ENCODE assay signal across 17 cellular contexts in the genomic region with DNA sequence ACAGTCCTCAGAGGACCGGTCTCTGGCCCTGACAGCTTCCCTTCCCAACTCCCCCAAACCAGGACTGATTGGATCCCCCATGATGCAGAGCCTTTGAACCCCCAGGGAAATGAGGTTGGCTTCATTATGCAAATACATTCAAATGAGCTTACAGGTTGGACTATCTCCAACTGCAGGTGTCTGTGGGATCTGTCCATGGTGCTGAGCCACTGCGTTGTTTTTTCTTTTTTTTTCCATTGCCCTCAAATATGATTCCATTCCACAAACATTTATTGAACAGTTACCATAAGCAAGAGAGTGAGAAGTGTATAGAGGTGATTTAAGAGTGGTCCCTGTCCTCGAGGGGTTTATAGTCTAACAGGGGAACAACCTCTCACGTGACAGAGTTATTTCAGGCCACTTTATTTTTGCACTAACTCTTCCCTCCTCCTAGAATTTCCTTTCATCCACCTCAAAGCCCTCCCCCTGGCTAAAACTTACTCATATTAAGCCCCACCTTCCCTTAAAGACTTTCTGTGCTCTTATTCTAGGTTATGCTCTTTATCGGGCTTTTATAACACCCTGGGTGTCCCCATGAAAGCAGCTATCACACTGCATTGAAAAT. TPM values are rescaled to one million over a fixed set of nuclear protein-coding genes. Genes with fewer than 3 reads are reported as not detected.
DNase-seq lines count a peak whose midpoint lies in the region; ATAC-seq and TF ChIP-seq lines count a peak whose summit lies in the region.
"Had no signal": no experiment of that assay in that cellular context is flagged by ENCODE, and none has a peak within 500 bp of the region (broad histone marks: within the 10 kb centered on the region; RNA-seq: fewer than 3 reads in every experiment).

No MANE protein-coding gene starts in this region.

- no peak overlapping the region for H3K4me2 ChIP-seq in GM23248 (ENCODE audit: unreplicated experiment)

- H3K27ac ChIP-seq in GM23248: no peak overlapping the region
- H3K27ac ChIP-seq: spleen had no signal

- no peaks in the 10 kb centered on the region for H3K4me1 ChIP-seq in GM23248 (ENCODE audit: insufficient read depth)
- H3K4me1 ChIP-seq: spleen had no signal

- H3K4me3 ChIP-seq in GM23248 (no peak overlapping the region), fibroblast of the aortic adventitia (ENCODE audit: low read depth, low read length) (no peak overlapping the region)
- no peak overlapping the region for H3K4me3 ChIP-seq in Jurkat, Clone E6-1 (ENCODE audit: low read length)
- H3K4me3 ChIP-seq: spleen had no signal

- no peaks in the 10 kb centered on the region; the same call in 1 of the 2 replicates for H3K27me3 ChIP-seq in GM23248 (replicated peaks; ENCODE audit: insufficient read depth)

- no peaks in the 10 kb centered on the region for H3K9me3 ChIP-seq in GM23248 (ENCODE audit: low read depth)
- H3K9me3 ChIP-seq: spleen had no signal

- H3F3A ChIP-seq in GM23248 (ENCODE audit: insufficient read depth): no peaks in the 10 kb centered on the region

- H3K9ac ChIP-seq in GM23248: no peak overlapping the region

- no peaks in the 10 kb centered on the region for H3K79me2 ChIP-seq in GM23248 (ENCODE audit: insufficient read depth)

- H3K9me2 ChIP-seq in GM23248 (ENCODE audit: insufficient read depth): no peaks in the 10 kb centered on the region

- no peak for ATAC-seq in GM19023 (IDR thresholded peaks at IDR 0.05; ENCODE audit: unreplicated experiment)
- ATAC-seq: Panc1 had no signal

- no peaks in the 10 kb centered on the region for H4K20me1 ChIP-seq in GM23248 (ENCODE audit: insufficient read depth)

- H3K36me3 ChIP-seq in GM23248 (ENCODE audit: low read depth): no peaks in the 10 kb centered on the region
- H3K36me3 ChIP-seq: spleen had no signal

- in situ Hi-C loops in GM23248 (cut with MboI): no loop called here

- 46 to 52% methylated on average over 5 of the region's 5 CpGs for WGBS in GM23248 (ENCODE audit: low coverage in 1 of 2, low lambda C conversion rate in 2 of 2, missing lambda C conversion rate in 2 of 2), 2 experiments

- H2AFZ ChIP-seq in GM23248: no peak overlapping the region

- DNase-seq in GM23248 (peak; percentile 36), SW480 (ENCODE audit: low spot score) (peak; percentile 6), fibroblast of the aortic adventitia (ENCODE audit: low read depth) (peak; percentile 6), NCI-H1105 (lab: John Stamatoyannopoulos, UW) (no peak), NCI-H226 (no peak)
- peak; percentile 22 for DNase-seq in Jurkat, Clone E6-1 (ENCODE audit: low read depth, low spot score)
- DNase-seq: activated CD4-positive, alpha-beta T cell treated with anti-CD3 and anti-CD28 coated beads, Interleukin-2, amount 10 ng/mL, durations not matched to agents 7 days and 5 days; activated naive CD8-positive, alpha-beta T cell treated with anti-CD3 and anti-CD28 coated beads, Interleukin-2, amount 10 ng/mL, durations not matched to agents 7 days and 5 days; CD4-positive, CD25-positive, alpha-beta regulatory T cell; effector memory CD4-positive, alpha-beta T cell; nucleus accumbens; spleen; stimulated activated CD4-positive, alpha-beta T cell treated with anti-CD3 and anti-CD28 coated beads, Interleukin-4, amount 100 ng/mL, for 1 hour; stimulated activated naive CD4-positive, alpha-beta T cell treated with Interleukin-2 at 50 U/mL for 16 hours had no signal

- TF ChIP-seq CTCF in fibroblast of the aortic adventitia (IDR thresholded peaks at IDR 0.05; ENCODE audit: insufficient read depth, low read length): no peak

RNA-seq across cellular contexts. Expression of a gene that starts 21.9 kb away (rescaled TPM):
- 0.11 TPM in 1 of 2 replicates, not detected in the other for total RNA-seq in GM23248 (2014; rRNA removed; shearing (Covaris generic))
- polyA plus RNA-seq in GM23248 (2016; fragmentation: Nextera tagmentation; extraction: Ambion mirVana): not detected in 2 replicates
- 0.41 TPM for polyA plus RNA-seq in Jurkat, Clone E6-1 (2012; ENCODE audit: insufficient read depth, insufficient read length)
- total RNA-seq in fibroblast of the aortic adventitia (ENCODE audit: low replicate concordance): not detected in 2 replicates
- total RNA-seq: lung microvascular endothelial cell had no signal

RNA-seq across cellular contexts. Expression of a gene that starts 48.0 kb away (rescaled TPM):
- total RNA-seq in GM23248 (2014; rRNA removed; shearing (Covaris generic)): 17.9 and 20.4 TPM in 2 replicates
- polyA plus RNA-seq in GM23248 (2016; fragmentation: Nextera tagmentation; extraction: Ambion mirVana): 50.1 and 51.6 TPM in 2 replicates
- polyA plus RNA-seq in Jurkat, Clone E6-1 (2012; ENCODE audit: insufficient read depth, insufficient read length): 57.2 TPM
- 9.7 and 24.9 TPM in 2 replicates for total RNA-seq in fibroblast of the aortic adventitia (ENCODE audit: low replicate concordance)

Comparison
In these comparisons a context has a peak if more than half of its experiments do, and no peak if none do; other contexts are left out.
1. DNase-seq: peak in GM23248 (single experiment), Jurkat, Clone E6-1 (single experiment), SW480 (single experiment) and fibroblast of the aortic adventitia (single experiment); none in NCI-H1105 (single experiment) and NCI-H226 (single experiment).